22 cellular contexts compared by ENCODE assay signal in genomic region chr3:55190296-55190695, GRCh38.
A peak's percentile ranks its signal among the peaks of the same experiment; 100 is the strongest.
DNase-seq lines count a peak whose midpoint lies in the region; ATAC-seq and TF ChIP-seq lines count a peak whose summit lies in the region.
"Had no signal": no experiment of that assay in that cellular context is flagged by ENCODE, and none has a peak within 500 bp of the region (broad histone marks: within the 10 kb centered on the region; RNA-seq: fewer than 3 reads in every experiment).

No MANE protein-coding gene starts in this region.

- H3K27ac ChIP-seq in mesodermal cell (ENCODE audit: low read depth, low read length, severe bottlenecking), result peak overlapping the region; percentile 93
- no peak overlapping the region for H3K27ac ChIP-seq in CD8-positive, alpha-beta T cell (ENCODE audit: low read depth, low read length)
- H3K27ac ChIP-seq: coronary artery, upper lobe of left lung had no signal

- H3K4me1 Mint-ChIP-seq in CD8-positive, alpha-beta T cell (ENCODE audit: low read depth), result no peaks in the 10 kb centered on the region
- H3K4me1 Mint-ChIP-seq: CD8-positive, alpha-beta memory T cell had no signal

- H3K4me3 Mint-ChIP-seq in CD8-positive, alpha-beta T cell, result no peak overlapping the region
- H3K4me3 Mint-ChIP-seq: CD8-positive, alpha-beta memory T cell; stimulated activated naive CD8-positive, alpha-beta T cell treated with anti-CD3 and anti-CD28 coated beads, Interleukin-15, Interleukin-2, amounts not matched to agents 100 ng/mL and 50 ng/mL, for 24 hours had no signal

- peaks cover 26% of the 10 kb centered on the region for H3K4me1 ChIP-seq in mesodermal cell (ENCODE audit: control insufficient read depth, insufficient read depth, low read length, poor library complexity, severe bottlenecking)
- H3K4me1 ChIP-seq in CD8-positive, alpha-beta T cell (ENCODE audit: insufficient read depth, low read length), result no peaks in the 10 kb centered on the region
- H3K4me1 ChIP-seq: upper lobe of left lung had no signal

- no peaks in the 10 kb centered on the region for H3K36me3 ChIP-seq in mesodermal cell (ENCODE audit: control insufficient read depth, insufficient read depth, low read length)
- H3K36me3 ChIP-seq in CD8-positive, alpha-beta T cell (ENCODE audit: insufficient read depth, low read length), result no peaks in the 10 kb centered on the region
- H3K36me3 ChIP-seq: upper lobe of left lung had no signal

- no peak overlapping the region for H3K27ac Mint-ChIP-seq in CD8-positive, alpha-beta T cell
- H3K27ac Mint-ChIP-seq: CD8-positive, alpha-beta memory T cell; stimulated activated naive CD8-positive, alpha-beta T cell treated with anti-CD3 and anti-CD28 coated beads, Interleukin-15, Interleukin-2, amounts not matched to agents 100 ng/mL and 50 ng/mL, for 24 hours had no signal

- H3K4me3 ChIP-seq in AG04449 (ENCODE audit: low read depth, low read length), result no peak overlapping the region
- H3K4me3 ChIP-seq in choroid plexus epithelial cell (ENCODE audit: low read depth, low read length), result no peak overlapping the region
- no peak overlapping the region for H3K4me3 ChIP-seq in mesodermal cell (ENCODE audit: extremely low read depth, insufficient read depth, low read length, poor library complexity, severe bottlenecking)
- no peak overlapping the region for H3K4me3 ChIP-seq in CD8-positive, alpha-beta T cell (ENCODE audit: low read depth, low read length)
- H3K4me3 ChIP-seq: coronary artery, upper lobe of left lung had no signal

- H3K9me3 Mint-ChIP-seq in CD8-positive, alpha-beta T cell, result peaks cover 7% of the 10 kb centered on the region

- 79 to 86% methylated on average over 5 of the region's 6 CpGs for WGBS in mesodermal cell (ENCODE audit: insufficient coverage in 2 of 2), 2 experiments

- CTCF ChIA-PET in AG04449 (lab: Yijun Ruan, JAX), result interaction anchor here (2.4 to 3.1 kb wide), 2 partner anchors 9 to 15 kb away, joined by 7 to 20 read pairs; no protein-coding TSS in a partner anchor
- CTCF ChIA-PET in CD8-positive, alpha-beta T cell (lab: Charles Lee), result no interaction called here

- no peak for TF ChIP-seq CTCF in AG04449 (IDR thresholded peaks at IDR 0.05; ENCODE audit: insufficient read depth, low read length, missing control alignments)
- TF ChIP-seq CTCF in choroid plexus epithelial cell (conservative IDR thresholded peaks at IDR 0.05; ENCODE audit: low read depth, low read length), result no peak
- no peak for TF ChIP-seq CTCF in CD8-positive, alpha-beta T cell (IDR thresholded peaks at IDR 0.05)

- DNase-seq in AG04449 (ENCODE audit: low read depth, low spot score) (peak; percentile 67), H4 (ENCODE audit: low spot score) (peak; percentile 27), choroid plexus epithelial cell (ENCODE audit: low read depth) (peak; percentile 78), nucleus accumbens (lab: John Stamatoyannopoulos, UW) (no peak)
- DNase-seq in CD8-positive, alpha-beta T cell, result no peak
- DNase-seq: activated CD4-positive, alpha-beta T cell treated with anti-CD3 and anti-CD28 coated beads for 4 hours; activated CD8-positive, alpha-beta memory T cell treated with anti-CD3 and anti-CD28 coated beads, Interleukin-2, amount 50 U/mL, for 4 hours; aorta; CD8-positive, alpha-beta memory T cell; DMS79 treated with DMSO at 0.1 percent for 48 hours; head of caudate nucleus; NCI-H187 treated with DMSO at 0.1 percent for 48 hours; NCI-H446; retina; Right ventricle myocardium superior; T-helper 9 cell; upper lobe of left lung had no signal

- intact Hi-C loops in CD8-positive, alpha-beta T cell (cut with DNase I, micrococcal nuclease), result no loop called here

- no peaks in the 10 kb centered on the region for H3K27me3 Mint-ChIP-seq in CD8-positive, alpha-beta T cell (ENCODE audit: low read depth)
- H3K27me3 Mint-ChIP-seq: CD8-positive, alpha-beta memory T cell; stimulated activated naive CD8-positive, alpha-beta T cell treated with anti-CD3 and anti-CD28 coated beads, Interleukin-15, Interleukin-2, amounts not matched to agents 100 ng/mL and 50 ng/mL, for 24 hours had no signal

- H3K9me3 ChIP-seq in mesodermal cell (ENCODE audit: control insufficient read depth, low read length), result peaks cover 10% of the 10 kb centered on the region
- H3K9me3 ChIP-seq in CD8-positive, alpha-beta T cell (ENCODE audit: low read length), result no peaks in the 10 kb centered on the region
- H3K9me3 ChIP-seq: upper lobe of left lung had no signal

- H3K36me3 Mint-ChIP-seq in CD8-positive, alpha-beta T cell, result no peaks in the 10 kb centered on the region
- H3K36me3 Mint-ChIP-seq: CD8-positive, alpha-beta memory T cell had no signal

- POLR2A ChIA-PET in AG04449 (lab: Yijun Ruan, JAX), result interaction anchor here (0.5 to 3.8 kb wide), 16 partner anchors 8 to 308 kb away, joined by 3 to 39 read pairs (median 4); partner anchors contain the start of gene WNT5A
- POLR2A ChIA-PET in CD8-positive, alpha-beta T cell (lab: Charles Lee), result no interaction called here

- ATAC-seq in GM19463 (IDR thresholded peaks at IDR 0.05; ENCODE audit: unreplicated experiment) (no peak), HG03442 (IDR thresholded peaks at IDR 0.05; ENCODE audit: unreplicated experiment) (no peak)
- no peak for ATAC-seq in CD8-positive, alpha-beta T cell

- H3K27me3 ChIP-seq in CD8-positive, alpha-beta T cell (ENCODE audit: insufficient read depth, low read length), result no peaks in the 10 kb centered on the region
- H3K27me3 ChIP-seq: upper lobe of left lung had no signal

Comparison
In these comparisons a context has a peak if more than half of its experiments do, and no peak if none do; other contexts are left out.
1. DNase-seq: peak in AG04449 (single experiment), H4 (single experiment) and choroid plexus epithelial cell (single experiment); none in CD8-positive, alpha-beta T cell (0 of 7) and nucleus accumbens (0 of 56).